13 cellular contexts compared by ENCODE assay signal in the genomic region with DNA sequence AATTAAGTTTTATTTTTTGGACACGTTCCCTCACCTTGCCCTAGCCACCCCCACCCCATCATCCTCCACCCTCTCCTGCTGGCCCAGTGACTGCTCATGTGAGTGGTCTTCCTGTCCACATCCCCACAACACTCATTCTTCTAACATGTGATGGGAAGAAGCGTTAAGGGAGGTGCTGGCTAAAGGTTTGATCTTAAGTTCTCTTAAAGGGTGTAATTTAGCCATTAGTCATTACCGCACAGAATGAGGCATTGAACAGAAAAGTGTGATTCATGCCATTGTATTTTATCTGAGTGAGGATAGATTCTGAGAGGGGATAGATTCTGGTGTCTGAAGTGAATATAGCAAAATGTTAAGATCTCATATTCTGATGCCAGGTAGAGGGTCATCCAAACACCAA.
A peak's percentile ranks its signal among the peaks of the same experiment; 100 is the strongest.
DNase-seq lines count a peak whose midpoint lies in the region; ATAC-seq and TF ChIP-seq lines count a peak whose summit lies in the region.
"Had no signal": no experiment of that assay in that cellular context is flagged by ENCODE, and none has a peak within 500 bp of the region (broad histone marks: within the 10 kb centered on the region; RNA-seq: fewer than 3 reads in every experiment).

No MANE protein-coding gene starts in this region.

- peaks cover 89% of the 10 kb centered on the region for H3K36me3 Mint-ChIP-seq in Caco-2 (ENCODE audit: insufficient read depth, unreplicated experiment)
- H3K36me3 Mint-ChIP-seq: stimulated activated memory B cell treated with anti-CD40 and anti-IgM and Interleukin-4, amounts not matched to agents 10 μg/mL and 1 μg/mL and 100 μg/mL, for 72 hours had no signal

- TF ChIP-seq CTCF in epithelial cell of esophagus (IDR thresholded peaks at IDR 0.05; ENCODE audit: insufficient read depth, low read depth, low read length, missing control alignments), result no peak
- no peak for TF ChIP-seq CTCF in Caco-2 (IDR thresholded peaks at IDR 0.05; ENCODE audit: insufficient read depth in 1 of 2, low read depth in 1 of 2, low read length in 1 of 2, severe bottlenecking in 1 of 2, unreplicated experiment in 1 of 2)
- TF ChIP-seq CTCF in testis (IDR thresholded peaks at IDR 0.05), result no peak
- TF ChIP-seq CTCF in esophagus squamous epithelium (IDR thresholded peaks at IDR 0.05), result no peak

- CTCF ChIA-PET in Caco-2 (lab: Charles Lee), result no interaction called here

- POLR2A ChIA-PET in Caco-2 (lab: Charles Lee), result no interaction called here

- ATAC-seq in GM18502 (IDR thresholded peaks at IDR 0.05; ENCODE audit: poor library complexity, unreplicated experiment), result no peak
- ATAC-seq: activated CD4-positive, alpha-beta T cell treated with anti-CD3 and anti-CD28 coated beads for 36 hours; stimulated activated memory B cell treated with anti-CD40 and anti-IgM and Interleukin-4, amounts not matched to agents 10 μg/mL and 1 μg/mL and 100 μg/mL, for 72 hours had no signal

- no peaks in the 10 kb centered on the region for H3K4me1 Mint-ChIP-seq in Caco-2 (ENCODE audit: low read depth, unreplicated experiment)
- H3K4me1 Mint-ChIP-seq: activated CD4-positive, alpha-beta T cell treated with anti-CD3 and anti-CD28 coated beads for 36 hours; stimulated activated memory B cell treated with anti-CD40 and anti-IgM and Interleukin-4, amounts not matched to agents 10 μg/mL and 1 μg/mL and 100 μg/mL, for 72 hours had no signal

- H3K36me3 ChIP-seq in Caco-2 (ENCODE audit: control insufficient read depth, insufficient read depth, low read length), result peaks cover 5% of the 10 kb centered on the region
- H3K36me3 ChIP-seq in testis (ENCODE audit: low read depth, missing control alignments), result no peaks in the 10 kb centered on the region
- peaks cover 0 to 46% (median 0%) of the 10 kb centered on the region in 3 donors for H3K36me3 ChIP-seq in esophagus squamous epithelium

- H3K27me3 ChIP-seq in Caco-2 (replicated peaks; ENCODE audit: control insufficient read depth, insufficient read depth, low read length), result no peaks in the 10 kb centered on the region
- H3K27me3 ChIP-seq in testis, result no peaks in the 10 kb centered on the region
- no peaks in the 10 kb centered on the region for H3K27me3 ChIP-seq in esophagus squamous epithelium

- intact Hi-C loops in Caco-2 (cut with micrococcal nuclease; ENCODE audit: unreplicated experiment), result no loop called here
- intact Hi-C loops in testis (cut with DNase I; ENCODE audit: low total_unique reads), result no loop called here
- intact Hi-C loops in esophagus squamous epithelium (cut with DNase I), result no loop called here

- WGBS in testis, 2 donors, result 89 to 92% methylated on average over 3 of the region's 3 CpGs
- 67 to 70% methylated on average over 3 of the region's 3 CpGs for WGBS in esophagus squamous epithelium, 2 donors

- H3K27me3 Mint-ChIP-seq in Caco-2 (ENCODE audit: insufficient read depth, unreplicated experiment), result no peaks in the 10 kb centered on the region
- H3K27me3 Mint-ChIP-seq: activated CD4-positive, alpha-beta T cell treated with anti-CD3 and anti-CD28 coated beads for 36 hours; stimulated activated memory B cell treated with anti-CD40 and anti-IgM and Interleukin-4, amounts not matched to agents 10 μg/mL and 1 μg/mL and 100 μg/mL, for 72 hours had no signal

- H3K4me1 ChIP-seq in Caco-2 (no peaks in the 10 kb centered on the region), testis (no peaks in the 10 kb centered on the region), esophagus squamous epithelium (no peaks in the 10 kb centered on the region)

- H3K9me3 ChIP-seq in Caco-2 (no peaks in the 10 kb centered on the region), testis (no peaks in the 10 kb centered on the region), esophagus squamous epithelium (no peaks in the 10 kb centered on the region)

- H3K27ac ChIP-seq in testis (no peak overlapping the region), esophagus squamous epithelium (no peak overlapping the region)
- H3K27ac ChIP-seq: C4-2B had no signal

- TF ChIP-seq POLR2A in testis (IDR thresholded peaks at IDR 0.05) (no peak), esophagus squamous epithelium (IDR thresholded peaks at IDR 0.05) (no peak)

- no peak overlapping the region for H3K4me3 Mint-ChIP-seq in Caco-2 (ENCODE audit: unreplicated experiment)
- H3K4me3 Mint-ChIP-seq: activated CD4-positive, alpha-beta T cell treated with anti-CD3 and anti-CD28 coated beads for 36 hours; stimulated activated memory B cell treated with anti-CD40 and anti-IgM and Interleukin-4, amounts not matched to agents 10 μg/mL and 1 μg/mL and 100 μg/mL, for 72 hours; T-helper 1 cell treated with Interleukin-12 subunit alpha and Interleukin-12 subunit beta and Interleukin-4 antibody, amounts not matched to agents 30 μg/mL and 1 μg/mL, for 36 hours had no signal

- H3K9me3 Mint-ChIP-seq in Caco-2 (ENCODE audit: unreplicated experiment), result no peaks in the 10 kb centered on the region
- H3K9me3 Mint-ChIP-seq: stimulated activated memory B cell treated with anti-CD40 and anti-IgM and Interleukin-4, amounts not matched to agents 10 μg/mL and 1 μg/mL and 100 μg/mL, for 72 hours; T-helper 1 cell treated with Interleukin-12 subunit alpha and Interleukin-12 subunit beta and Interleukin-4 antibody, amounts not matched to agents 30 μg/mL and 1 μg/mL, for 36 hours had no signal

- H3K27ac Mint-ChIP-seq in Caco-2 (ENCODE audit: unreplicated experiment), result no peak overlapping the region
- H3K27ac Mint-ChIP-seq: activated CD4-positive, alpha-beta T cell treated with anti-CD3 and anti-CD28 coated beads for 36 hours; stimulated activated memory B cell treated with anti-CD40 and anti-IgM and Interleukin-4, amounts not matched to agents 10 μg/mL and 1 μg/mL and 100 μg/mL, for 72 hours; T-helper 1 cell treated with Interleukin-12 subunit alpha and Interleukin-12 subunit beta and Interleukin-4 antibody, amounts not matched to agents 30 μg/mL and 1 μg/mL, for 36 hours had no signal

- H3K4me3 ChIP-seq in epithelial cell of esophagus (ENCODE audit: low read length) (no peak overlapping the region), Caco-2 (ENCODE audit: low read depth, low read length) (no peak overlapping the region), testis (no peak overlapping the region), esophagus squamous epithelium (no peak overlapping the region)

- no TSS peak for BruUV-seq in Caco-2 (replicated peaks; lab: Mats Ljungman, UMichigan)

- DNase-seq in GM04504 (ENCODE audit: low read depth) (peak; percentile 59), RKO (ENCODE audit: low spot score) (peak; percentile 55), epithelial cell of esophagus (ENCODE audit: low read depth) (peak; percentile 89), renal cortical epithelial cell (ENCODE audit: low read depth) (peak; percentile 93), Caco-2 (no peak), testis (no peak), esophagus squamous epithelium (lab: John Stamatoyannopoulos, UW) (no peak)
- DNase-seq: activated CD4-positive, alpha-beta T cell treated with anti-CD3 and anti-CD28 coated beads for 36 hours; stimulated activated CD4-positive, alpha-beta T cell treated with anti-CD3 and anti-CD28 coated beads, Interleukin-4, amount 100 ng/mL, for 24 hours had no signal

Comparison
In these comparisons a context has a peak if more than half of its experiments do, and no peak if none do; other contexts are left out.
1. DNase-seq: peak in GM04504 (single experiment), RKO (single experiment), epithelial cell of esophagus (single experiment) and renal cortical epithelial cell (single experiment); none in Caco-2 (0 of 2), testis (single experiment) and esophagus squamous epithelium (single experiment).